ENCODE assay signal across 21 cellular contexts in genomic region chr20:32157611-32158010, GRCh38.
"Had no signal": no experiment of that assay in that cellular context is flagged by ENCODE, and none has a peak within 500 bp of the region (broad histone marks: within the 10 kb centered on the region; RNA-seq: fewer than 3 reads in every experiment).

No MANE protein-coding gene starts in this region.

- H3K27me3 ChIP-seq: body of pancreas, uterus had no signal

- H3K4me3 ChIP-seq: body of pancreas, prostate gland, smooth muscle cell, thoracic aorta, uterus had no signal

- H3K27me3 Mint-ChIP-seq: activated B cell treated with CpG ODN at 0.5 μM for 24 hours had no signal

- H3K27ac Mint-ChIP-seq: activated B cell treated with CpG ODN at 0.5 μM for 24 hours; activated CD8-positive, alpha-beta T cell treated with anti-CD3 and anti-CD28 coated beads, Interleukin-2, amount 10 ng/mL, durations not matched to agents 7 days and 5 days; nephron progenitor cell had no signal

- H3K4me1 ChIP-seq: prostate gland, uterus had no signal

- H3K9me3 Mint-ChIP-seq: activated B cell treated with CpG ODN at 0.5 μM for 24 hours, nephron progenitor cell had no signal

- H3K4me3 Mint-ChIP-seq: activated B cell treated with CpG ODN at 0.5 μM for 24 hours; activated CD8-positive, alpha-beta T cell treated with anti-CD3 and anti-CD28 coated beads, Interleukin-2, amount 10 ng/mL, durations not matched to agents 7 days and 5 days; nephron progenitor cell had no signal

- H3K27ac ChIP-seq: body of pancreas, prostate gland, thoracic aorta, uterus had no signal

- H3K36me3 ChIP-seq: uterus had no signal

- H3K9me3 ChIP-seq: body of pancreas, prostate gland, thoracic aorta, uterus had no signal

- ATAC-seq: activated CD8-positive, alpha-beta T cell treated with anti-CD3 and anti-CD28 coated beads, Interleukin-2, amount 10 ng/mL, durations not matched to agents 7 days and 5 days; body of pancreas; left ventricle myocardium superior; right cardiac atrium had no signal

- DNase-seq: activated B cell treated with CpG ODN at 0.5 μM for 24 hours; activated CD4-positive, alpha-beta T cell treated with anti-CD3 and anti-CD28 coated beads for 48 hours; activated CD8-positive, alpha-beta memory T cell treated with anti-CD3 and anti-CD28 coated beads, Interleukin-2, amount 50 U/mL, for 4 hours; activated CD8-positive, alpha-beta T cell treated with anti-CD3 and anti-CD28 coated beads, Interleukin-2, amount 10 ng/mL, durations not matched to agents 7 days and 5 days; activated naive CD4-positive, alpha-beta T cell treated with anti-CD3 and anti-CD28 coated beads, Interleukin-2, amount 50 U/mL, for 16 hours; amygdala; body of pancreas; caudate nucleus; cortex of kidney; effector CD8-positive, alpha-beta T cell; foreskin fibroblast; kidney glomerular epithelial cell; left ventricle myocardium superior; mesendoderm; nephron progenitor cell; occipital lobe; right cardiac atrium; uterus had no signal
